Comparison of ENCODE assay signal across 21 cellular contexts in genomic region chr1:41521766-41522165, GRCh38. TPM values are rescaled to one million over a fixed set of nuclear protein-coding genes. Genes with fewer than 3 reads are reported as not detected.
"Had no signal": no experiment of that assay in that cellular context is flagged by ENCODE, and none has a peak within 500 bp of the region (broad histone marks: within the 10 kb centered on the region; RNA-seq: fewer than 3 reads in every experiment).

No MANE protein-coding gene starts in this region.

- H3K27ac Mint-ChIP-seq: activated naive CD4-positive, alpha-beta T cell treated with anti-CD3 and anti-CD28 coated beads, Interleukin-2, amount 10 ng/mL, durations not matched to agents 7 days and 5 days; dendritic cell treated with granulocyte-macrophage colony-stimulating factor and Interleukin-4, amounts not matched to agents 40 ng/mL and 50 ng/mL, for 4 days; stimulated activated memory B cell treated with anti-CD40 and anti-IgM and Interleukin-4, amounts not matched to agents 10 μg/mL and 1 μg/mL and 100 μg/mL, for 72 hours had no signal

- H3K36me3 ChIP-seq: ascending aorta had no signal

- ATAC-seq: activated T-cell treated with anti-CD3 and anti-CD28 coated beads, Interleukin-2, amount 50 U/mL, for 4 hours; left lobe of liver; stimulated activated memory B cell treated with anti-CD40 and anti-IgM and Interleukin-4, amounts not matched to agents 10 μg/mL and 1 μg/mL and 100 μg/mL, for 72 hours had no signal

- H3K9me3 Mint-ChIP-seq: activated naive CD4-positive, alpha-beta T cell treated with anti-CD3 and anti-CD28 coated beads, Interleukin-2, amount 10 ng/mL, durations not matched to agents 7 days and 5 days; activated T-cell treated with anti-CD3 and anti-CD28 coated beads, Interleukin-2, amount 50 U/mL, for 4 hours had no signal

- H3K4me3 Mint-ChIP-seq: activated naive CD4-positive, alpha-beta T cell treated with anti-CD3 and anti-CD28 coated beads, Interleukin-2, amount 10 ng/mL, durations not matched to agents 7 days and 5 days; activated T-cell treated with anti-CD3 and anti-CD28 coated beads, Interleukin-2, amount 50 U/mL, for 4 hours; dendritic cell treated with granulocyte-macrophage colony-stimulating factor and Interleukin-4, amounts not matched to agents 40 ng/mL and 50 ng/mL, for 4 days; stimulated activated memory B cell treated with anti-CD40 and anti-IgM and Interleukin-4, amounts not matched to agents 10 μg/mL and 1 μg/mL and 100 μg/mL, for 72 hours had no signal

- H3K9me3 ChIP-seq: ascending aorta, spleen, testis, upper lobe of left lung had no signal

- H3K27me3 ChIP-seq: ascending aorta, spleen, testis, upper lobe of left lung had no signal

- H3K27ac ChIP-seq: ascending aorta, epithelial cell of prostate, parathyroid adenoma, spleen, testis, upper lobe of left lung had no signal

- H3K4me1 ChIP-seq: ascending aorta, parathyroid adenoma had no signal

- DNase-seq: activated CD4-positive, alpha-beta T cell treated with anti-CD3 and anti-CD28 coated beads for 48 hours; activated CD4-positive, CD25-positive, alpha-beta regulatory T cell; activated CD8-positive, alpha-beta memory T cell treated with anti-CD3 and anti-CD28 coated beads, Interleukin-2, amount 50 U/mL, for 4 hours; activated effector memory CD4-positive, alpha-beta T cell treated with Interleukin-2 at 50 U/mL for 16 hours; activated naive CD4-positive, alpha-beta T cell treated with anti-CD3 and anti-CD28 coated beads, Interleukin-2, amount 10 ng/mL, durations not matched to agents 7 days and 5 days; activated T-cell treated with anti-CD3 and anti-CD28 coated beads, Interleukin-2, amount 50 U/mL, for 4 hours; foreskin fibroblast; spleen; stimulated activated CD4-positive, alpha-beta T cell treated with anti-CD3 and anti-CD28 coated beads, Interleukin-4, amount 100 ng/mL, for 4 hours; T-helper 1 cell; T-helper 9 cell; testis; upper lobe of left lung had no signal

- H3K4me3 ChIP-seq: ascending aorta, spleen, testis, upper lobe of left lung had no signal

- H3K27me3 Mint-ChIP-seq: activated naive CD4-positive, alpha-beta T cell treated with anti-CD3 and anti-CD28 coated beads, Interleukin-2, amount 10 ng/mL, durations not matched to agents 7 days and 5 days; stimulated activated memory B cell treated with anti-CD40 and anti-IgM and Interleukin-4, amounts not matched to agents 10 μg/mL and 1 μg/mL and 100 μg/mL, for 72 hours had no signal

RNA-seq across cellular contexts. Expression of gene EDN2, which starts 37.3 kb away (rescaled TPM):
- total RNA-seq: activated T-cell treated with anti-CD3 and anti-CD28 coated beads, Interleukin-2, amount 50 U/mL, for 4 hours; ascending aorta; left lobe of liver; lung microvascular endothelial cell; mononuclear cell; spleen; testis had no signal
